Comparison of ENCODE assay signal across 23 cellular contexts in the genomic region with DNA sequence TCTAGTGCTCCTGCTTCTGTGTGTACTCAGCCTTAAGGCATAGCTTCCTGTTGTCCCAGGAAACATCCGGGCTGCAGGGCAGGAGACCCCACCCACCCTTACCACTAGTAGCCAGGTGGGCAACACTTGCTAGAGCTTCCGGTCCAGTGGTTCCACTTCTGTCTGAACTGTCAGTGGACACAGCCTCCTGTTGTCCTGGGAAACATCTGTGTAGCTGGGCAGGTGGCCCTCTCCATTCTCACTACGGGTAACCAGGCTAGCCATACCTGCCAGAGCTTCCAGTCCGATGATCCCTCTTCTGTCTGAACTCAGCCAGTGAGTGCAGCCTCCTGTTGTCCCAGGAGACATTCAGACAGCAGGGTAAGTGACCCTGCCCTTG.
A peak's percentile ranks its signal among the peaks of the same experiment; 100 is the strongest.
DNase-seq lines count a peak whose midpoint lies in the region; ATAC-seq and TF ChIP-seq lines count a peak whose summit lies in the region.
"Had no signal": no experiment of that assay in that cellular context is flagged by ENCODE, and none has a peak within 500 bp of the region (broad histone marks: within the 10 kb centered on the region; RNA-seq: fewer than 3 reads in every experiment).

No MANE protein-coding gene starts in this region.

- H3K23ac ChIP-seq in neuronal stem cell (ENCODE audit: low read depth, low read length, poor library complexity), result no peak overlapping the region

- peak overlapping the region in 2 of 3 donors; percentile 36 to 47 for H3K4me3 ChIP-seq in breast epithelium
- no peak overlapping the region for H3K4me3 ChIP-seq in RWPE2 (ENCODE audit: severe bottlenecking)
- H3K4me3 ChIP-seq in neuronal stem cell (ENCODE audit: low read length in 2 of 2), result no peak overlapping the region
- H3K4me3 ChIP-seq: Peyer's patch, psoas muscle had no signal

- peak overlapping the region; percentile 6 for H3K18ac ChIP-seq in neuronal stem cell (ENCODE audit: low read length)

- TF ChIP-seq POLR2A in breast epithelium (IDR thresholded peaks at IDR 0.05), result no peak

- H2BK15ac ChIP-seq in neuronal stem cell (ENCODE audit: low read length), result no peak overlapping the region

- H3K27ac Mint-ChIP-seq in MCF 10A (ENCODE audit: low read depth, unreplicated experiment) (no peak overlapping the region), immature natural killer cell (no peak overlapping the region)
- H3K27ac Mint-ChIP-seq: memory B cell, nephron progenitor cell had no signal

- H4K91ac ChIP-seq in neuronal stem cell (ENCODE audit: low read depth, low read length, poor library complexity), result no peak overlapping the region

- H3K36me3 Mint-ChIP-seq in MCF 10A (ENCODE audit: insufficient read depth, unreplicated experiment), result peaks cover 5% of the 10 kb centered on the region
- H3K36me3 Mint-ChIP-seq in immature natural killer cell, result no peaks in the 10 kb centered on the region
- H3K36me3 Mint-ChIP-seq: CD8-positive, alpha-beta memory T cell; memory B cell had no signal

- no CpG with 5 or more reads among the region's 4 CpGs for WGBS in neuronal stem cell (ENCODE audit: extremely low coverage in 2 of 2, insufficient read length in 2 of 2, insufficient replicate concordance in 1 of 2), 2 donors

- H3K27ac ChIP-seq in breast epithelium (peak overlapping the region; percentile 66 to 78), RWPE2 (ENCODE audit: poor library complexity, severe bottlenecking) (peak overlapping the region; percentile 78), neuronal stem cell (replicated peaks; ENCODE audit: low read length) (no peak overlapping the region)
- H3K27ac ChIP-seq: psoas muscle had no signal

- no peaks in the 10 kb centered on the region for H3K9me3 ChIP-seq in breast epithelium
- H3K9me3 ChIP-seq in RWPE2 (ENCODE audit: severe bottlenecking), result no peaks in the 10 kb centered on the region
- H3K9me3 ChIP-seq in neuronal stem cell (replicated peaks in 1 of 2; ENCODE audit: control insufficient read depth in 2 of 2, insufficient read depth in 1 of 2, low read depth in 1 of 2, low read length in 2 of 2), result peaks cover 0 to 3% of the 10 kb centered on the region in 2 donors
- H3K9me3 ChIP-seq: Peyer's patch, psoas muscle had no signal

- H2BK120ac ChIP-seq in neuronal stem cell (ENCODE audit: low read depth, low read length), result no peak overlapping the region

- H2AK5ac ChIP-seq in neuronal stem cell (ENCODE audit: low read depth, low read length), result no peak overlapping the region

- DNase-seq in breast epithelium (ENCODE audit: low spot score in 2 of 2) (no peak), MCF 10A (ENCODE audit: unreplicated experiment) (no peak), RWPE2 (ENCODE audit: low spot score) (no peak), neuronal stem cell (ENCODE audit: low spot score) (no peak), T-helper 1 cell (no peak), iPS-NIHi7 (ENCODE audit: extremely low spot score) (no peak), immature natural killer cell (no peak)
- DNase-seq: ACHN; activated CD4-positive, alpha-beta T cell treated with anti-CD3 and anti-CD28 coated beads for 48 hours; activated CD8-positive, alpha-beta memory T cell treated with anti-CD3 and anti-CD28 coated beads, Interleukin-2, amount 50 U/mL, for 48 hours; activated naive CD4-positive, alpha-beta T cell; amygdala; CD8-positive, alpha-beta memory T cell; effector CD8-positive, alpha-beta T cell; MV-4-11; NCI-H2081 treated with DMSO at 0.1 percent for 48 hours; NCI-H526; nephron progenitor cell had no signal

- H3K9ac ChIP-seq in neuronal stem cell (ENCODE audit: low read depth, low read length, poor library complexity), result no peak overlapping the region

- H4K8ac ChIP-seq in neuronal stem cell (ENCODE audit: low read depth, low read length), result no peak overlapping the region

- no TSS peak for BruUV-seq in MCF 10A (replicated peaks; lab: Mats Ljungman, UMichigan)

- no peaks in the 10 kb centered on the region for H3K27me3 Mint-ChIP-seq in MCF 10A (ENCODE audit: insufficient read depth, unreplicated experiment)
- H3K27me3 Mint-ChIP-seq in immature natural killer cell (ENCODE audit: low read depth in 3 of 3), result peaks cover 0 to 2% (median 1%) of the 10 kb centered on the region in 3 donors
- H3K27me3 Mint-ChIP-seq: CD8-positive, alpha-beta memory T cell; memory B cell had no signal

- POLR2A ChIA-PET in MCF 10A (lab: Yijun Ruan, JAX), result no interaction called here

- H3K14ac ChIP-seq in neuronal stem cell (ENCODE audit: low read length), result no peak overlapping the region

- TF ChIP-seq CTCF in breast epithelium (IDR thresholded peaks at IDR 0.05), result no peak
- no peak for TF ChIP-seq CTCF in MCF 10A (IDR thresholded peaks at IDR 0.05; ENCODE audit: unreplicated experiment)
- TF ChIP-seq CTCF in RWPE2 (IDR thresholded peaks at IDR 0.05; ENCODE audit: poor library complexity, severe bottlenecking), result no peak

- H3K4me3 Mint-ChIP-seq in MCF 10A (ENCODE audit: unreplicated experiment) (no peak overlapping the region), immature natural killer cell (no peak overlapping the region)
- H3K4me3 Mint-ChIP-seq: CD8-positive, alpha-beta memory T cell; memory B cell; nephron progenitor cell had no signal

- intact Hi-C loops in breast epithelium (cut with DNase I; ENCODE audit: low total_unique reads), result no loop called here
- intact Hi-C loops in MCF 10A (cut with micrococcal nuclease), result no loop called here

- CTCF ChIA-PET in MCF 10A (lab: Yijun Ruan, JAX), result interaction anchor here (0.8 to 1.0 kb wide), 2 partner anchors 13 to 374 kb away, joined by 3 to 4 read pairs; no protein-coding TSS in a partner anchor

- H3K79me1 ChIP-seq in neuronal stem cell (ENCODE audit: low read depth, low read length), result no peaks in the 10 kb centered on the region

- peak overlapping the region; percentile 6 for H2AFZ ChIP-seq in neuronal stem cell (ENCODE audit: low read length)

- H3K4me1 Mint-ChIP-seq in MCF 10A (ENCODE audit: insufficient read depth, unreplicated experiment) (peaks cover 22% of the 10 kb centered on the region), immature natural killer cell (peaks cover 2 to 8% of the 10 kb centered on the region in 2 donors)
- H3K4me1 Mint-ChIP-seq: memory B cell had no signal

- no peaks in the 10 kb centered on the region for H3K27me3 ChIP-seq in breast epithelium
- H3K27me3 ChIP-seq in RWPE2 (ENCODE audit: insufficient read depth, poor library complexity, severe bottlenecking), result no peaks in the 10 kb centered on the region
- no peaks in the 10 kb centered on the region for H3K27me3 ChIP-seq in neuronal stem cell (ENCODE audit: control insufficient read depth in 3 of 3, insufficient read depth in 3 of 3, low read depth in 1 of 3, low read length in 3 of 3)
- H3K27me3 ChIP-seq: Peyer's patch had no signal

- H3K36me3 ChIP-seq in breast epithelium (no peaks in the 10 kb centered on the region), RWPE2 (ENCODE audit: low read depth) (no peaks in the 10 kb centered on the region), neuronal stem cell (replicated peaks in 1 of 2; ENCODE audit: control insufficient read depth in 2 of 2, insufficient read depth in 2 of 2, low read length in 2 of 2) (no peaks in the 10 kb centered on the region)
- H3K36me3 ChIP-seq: Peyer's patch had no signal

- H3K4me1 ChIP-seq in breast epithelium (no peaks in the 10 kb centered on the region), RWPE2 (ENCODE audit: insufficient read depth, poor library complexity, severe bottlenecking) (peaks cover 33% of the 10 kb centered on the region), neuronal stem cell (ENCODE audit: control insufficient read depth in 2 of 2, insufficient read depth in 1 of 2, low read depth in 1 of 2, low read length in 2 of 2) (no peaks in the 10 kb centered on the region)
- H3K4me1 ChIP-seq: psoas muscle had no signal

- H3K4me2 ChIP-seq in neuronal stem cell (ENCODE audit: insufficient read depth, low read length, poor library complexity, severe bottlenecking), result no peak overlapping the region

- H3K9me3 Mint-ChIP-seq in MCF 10A (ENCODE audit: unreplicated experiment) (no peaks in the 10 kb centered on the region), immature natural killer cell (peaks cover 0 to 12% (median 0%) of the 10 kb centered on the region in 6 donors)
- H3K9me3 Mint-ChIP-seq: CD8-positive, alpha-beta memory T cell; memory B cell; nephron progenitor cell had no signal

- H2BK5ac ChIP-seq in neuronal stem cell (ENCODE audit: low read length), result no peak overlapping the region

- H2BK12ac ChIP-seq in neuronal stem cell (ENCODE audit: low read length), result no peak overlapping the region

- H3K4ac ChIP-seq in neuronal stem cell (ENCODE audit: low read length), result no peak overlapping the region

- ATAC-seq in RWPE2 (ENCODE audit: low read depth), result no peak; the same call in 2 of the 3 replicates
- no peak for ATAC-seq in HG02610 (IDR thresholded peaks at IDR 0.05; ENCODE audit: unreplicated experiment)
- ATAC-seq: psoas muscle, SK-N-SH treated with all-trans-retinoic acid at 6 μM for 48 hours had no signal

Comparison
In these comparisons a context has a peak if more than half of its experiments do, and no peak if none do; other contexts are left out.
1. H3K4me3 ChIP-seq: peak in breast epithelium (2 of 3); none in RWPE2 (single experiment) and neuronal stem cell (0 of 2).